8 cellular contexts compared by ENCODE assay signal in the genomic region with DNA sequence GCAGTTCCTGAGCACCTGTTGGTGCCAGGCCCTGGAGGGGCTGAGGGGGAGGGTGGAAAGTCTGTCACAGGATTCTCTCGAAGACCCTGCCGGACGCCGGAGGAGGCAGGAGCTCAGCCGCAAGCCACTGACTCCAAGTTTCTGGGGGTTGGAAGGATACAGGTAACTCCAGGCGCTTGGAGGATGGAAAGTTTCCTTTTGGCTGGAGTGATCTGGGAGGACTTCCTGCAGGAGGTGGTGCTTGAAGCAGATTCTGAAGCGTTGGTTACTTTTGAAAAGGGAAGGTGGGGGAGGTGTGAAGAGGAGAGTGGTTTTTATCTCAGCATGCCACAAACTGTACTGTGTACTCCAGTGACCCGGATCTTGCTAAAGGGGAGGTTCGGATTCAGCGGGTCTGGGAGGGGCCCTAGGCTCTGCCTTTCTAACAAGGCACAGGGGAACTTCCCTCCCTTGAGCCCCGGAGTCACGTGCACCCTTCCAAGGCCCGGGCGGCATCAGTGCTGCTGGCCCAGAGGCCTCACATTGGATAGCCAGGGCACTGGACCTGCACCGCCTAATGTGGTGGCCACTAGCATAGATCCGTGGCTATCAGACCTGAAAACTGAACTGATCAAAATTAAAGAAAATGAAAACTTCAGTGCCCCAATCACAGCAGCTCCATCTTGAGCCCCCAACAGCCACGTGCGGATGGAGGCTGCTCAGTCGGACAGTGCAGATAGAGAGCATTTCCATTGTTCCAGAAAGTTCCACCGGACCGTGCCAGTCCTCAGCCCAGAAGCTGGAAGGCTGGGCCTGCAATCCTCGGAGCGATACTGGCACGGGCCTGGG. TPM values are rescaled to one million over a fixed set of nuclear protein-coding genes. Genes with fewer than 3 reads are reported as not detected.
DNase-seq lines count a peak whose midpoint lies in the region; ATAC-seq and TF ChIP-seq lines count a peak whose summit lies in the region.

No MANE protein-coding gene starts in this region.

- WGBS in hepatocyte (ENCODE audit: low lambda C conversion rate, missing lambda C conversion rate): 91% methylated on average over 24 of the region's 24 CpGs

- H3K4me3 Mint-ChIP-seq in activated CD8-positive, alpha-beta T cell treated with anti-CD3 and anti-CD28 coated beads, Interleukin-2, amount 10 ng/mL, durations not matched to agents 7 days and 5 days: peak overlapping the region; percentile 74
- peak overlapping the region in 1 of 3 experiments; percentile 45 for H3K4me3 Mint-ChIP-seq in nephron

- no peaks in the 10 kb centered on the region for H3K9me3 Mint-ChIP-seq in activated CD8-positive, alpha-beta T cell treated with anti-CD3 and anti-CD28 coated beads, Interleukin-2, amount 10 ng/mL, durations not matched to agents 7 days and 5 days (ENCODE audit: insufficient read depth)
- no peaks in the 10 kb centered on the region for H3K9me3 Mint-ChIP-seq in nephron

- H3K36me3 ChIP-seq in MG63 (no peaks in the 10 kb centered on the region; the same call in 1 of the 2 replicates), hepatocyte (replicated peaks; ENCODE audit: insufficient read depth, low read depth) (no peaks in the 10 kb centered on the region)

- ATAC-seq in HG03432 (IDR thresholded peaks at IDR 0.05; ENCODE audit: unreplicated experiment): peak; percentile 47
- peak; percentile 73 for ATAC-seq in activated CD8-positive, alpha-beta T cell treated with anti-CD3 and anti-CD28 coated beads, Interleukin-2, amount 10 ng/mL, durations not matched to agents 7 days and 5 days

- POLR2A ChIA-PET in activated CD8-positive, alpha-beta T cell treated with anti-CD3 and anti-CD28 coated beads, Interleukin-2, amount 10 ng/mL, durations not matched to agents 7 days and 5 days (lab: Charles Lee): interaction anchor here (5.0 kb wide), 1 partner anchor 18 kb away, joined by 67 read pairs; no protein-coding TSS in a partner anchor

- H3K36me3 Mint-ChIP-seq in activated CD8-positive, alpha-beta T cell treated with anti-CD3 and anti-CD28 coated beads, Interleukin-2, amount 10 ng/mL, durations not matched to agents 7 days and 5 days (ENCODE audit: low read depth): peaks cover 24% of the 10 kb centered on the region
- peaks cover 4% of the 10 kb centered on the region for H3K36me3 Mint-ChIP-seq in nephron (ENCODE audit: low read depth)

- H3K27me3 ChIP-seq in MG63 (no peaks in the 10 kb centered on the region), hepatocyte (no peaks in the 10 kb centered on the region)

- no peak overlapping the region for H2AFZ ChIP-seq in hepatocyte

- peaks cover 97% of the 10 kb centered on the region for H3K79me2 ChIP-seq in hepatocyte

- H3K4me3 ChIP-seq in MG63 (no peak overlapping the region), hepatocyte (no peak overlapping the region)

- DNase-seq in activated naive CD4-positive, alpha-beta T cell treated with Interleukin-2 at 50 U/mL for 16 hours: peak; percentile 21
- no peak for DNase-seq in activated naive CD4-positive, alpha-beta T cell (lab: John Stamatoyannopoulos, UW)
- DNase-seq in activated CD8-positive, alpha-beta T cell treated with anti-CD3 and anti-CD28 coated beads, Interleukin-2, amount 10 ng/mL, durations not matched to agents 7 days and 5 days: peak; percentile 79
- DNase-seq in MG63 (no peak), hepatocyte (ENCODE audit: low spot score) (no peak)
- no peak for DNase-seq in activated CD4-positive, CD25-positive, alpha-beta regulatory T cell (lab: John Stamatoyannopoulos, UW)

- H3K27me3 Mint-ChIP-seq in activated CD8-positive, alpha-beta T cell treated with anti-CD3 and anti-CD28 coated beads, Interleukin-2, amount 10 ng/mL, durations not matched to agents 7 days and 5 days (ENCODE audit: low read depth): no peaks in the 10 kb centered on the region
- H3K27me3 Mint-ChIP-seq in nephron (ENCODE audit: low read depth): no peaks in the 10 kb centered on the region

- peaks cover 64% of the 10 kb centered on the region for H3K4me1 ChIP-seq in hepatocyte (ENCODE audit: insufficient read depth)

- TF ChIP-seq CTCF in nephron (IDR thresholded peaks at IDR 0.05; ENCODE audit: unreplicated experiment in 3 of 3): no peak
- no peak for TF ChIP-seq CTCF in hepatocyte (IDR thresholded peaks at IDR 0.05; ENCODE audit: poor library complexity)

- CTCF ChIA-PET in activated CD8-positive, alpha-beta T cell treated with anti-CD3 and anti-CD28 coated beads, Interleukin-2, amount 10 ng/mL, durations not matched to agents 7 days and 5 days (lab: Charles Lee): interaction anchor here (0.7 to 4.4 kb wide), 4 partner anchors 18 to 150 kb away, joined by 3 to 24 read pairs (median 4); no protein-coding TSS in a partner anchor

- no peaks in the 10 kb centered on the region for H3K9me2 ChIP-seq in hepatocyte (replicated peaks; ENCODE audit: insufficient read depth)

- no peaks in the 10 kb centered on the region for H3K9me3 ChIP-seq in MG63
- no peaks in the 10 kb centered on the region for H3K9me3 ChIP-seq in hepatocyte (ENCODE audit: low read depth)

- H3K27ac Mint-ChIP-seq in activated CD8-positive, alpha-beta T cell treated with anti-CD3 and anti-CD28 coated beads, Interleukin-2, amount 10 ng/mL, durations not matched to agents 7 days and 5 days: peak overlapping the region; percentile 81
- peak overlapping the region; percentile 94 to 96 (median 94) for H3K27ac Mint-ChIP-seq in nephron

- H4K20me1 ChIP-seq in hepatocyte (ENCODE audit: insufficient read depth, poor library complexity, severe bottlenecking): peaks cover 73% of the 10 kb centered on the region

- H3K4me2 ChIP-seq in hepatocyte: no peak overlapping the region

- no peak overlapping the region for H3K27ac ChIP-seq in hepatocyte

- H3K4me1 Mint-ChIP-seq in activated CD8-positive, alpha-beta T cell treated with anti-CD3 and anti-CD28 coated beads, Interleukin-2, amount 10 ng/mL, durations not matched to agents 7 days and 5 days (ENCODE audit: low read depth): peaks cover 64% of the 10 kb centered on the region
- peaks cover 84% of the 10 kb centered on the region for H3K4me1 Mint-ChIP-seq in nephron

RNA-seq across cellular contexts. Expression of gene GSE1, which starts 42.2 kb away (rescaled TPM):
- 10 to 100 TPM; 48.9 to 51.4 TPM for total RNA-seq in activated CD8-positive, alpha-beta T cell treated with anti-CD3 and anti-CD28 coated beads, Interleukin-2, amount 10 ng/mL, durations not matched to agents 7 days and 5 days
- total RNA-seq in MG63 (2014; rRNA removed; shearing (Covaris generic); ENCODE audit: low replicate concordance): 9.3 and 19.1 TPM in 2 replicates
- 32.8 and 43.5 TPM in 2 replicates for total RNA-seq in hepatocyte
- 27.9 and 33.1 TPM in 2 replicates for polyA plus RNA-seq in hepatocyte

Comparison
In these comparisons a context has a peak if more than half of its experiments do, and no peak if none do; other contexts are left out.
1. DNase-seq: peak in activated naive CD4-positive, alpha-beta T cell treated with Interleukin-2 at 50 U/mL for 16 hours (single experiment) and activated CD8-positive, alpha-beta T cell treated with anti-CD3 and anti-CD28 coated beads, Interleukin-2, amount 10 ng/mL, durations not matched to agents 7 days and 5 days (single experiment); none in activated naive CD4-positive, alpha-beta T cell (0 of 4), MG63 (single experiment), hepatocyte (single experiment) and activated CD4-positive, CD25-positive, alpha-beta regulatory T cell (0 of 4).